ENCODE assay signal across 24 cellular contexts in the genomic region with DNA sequence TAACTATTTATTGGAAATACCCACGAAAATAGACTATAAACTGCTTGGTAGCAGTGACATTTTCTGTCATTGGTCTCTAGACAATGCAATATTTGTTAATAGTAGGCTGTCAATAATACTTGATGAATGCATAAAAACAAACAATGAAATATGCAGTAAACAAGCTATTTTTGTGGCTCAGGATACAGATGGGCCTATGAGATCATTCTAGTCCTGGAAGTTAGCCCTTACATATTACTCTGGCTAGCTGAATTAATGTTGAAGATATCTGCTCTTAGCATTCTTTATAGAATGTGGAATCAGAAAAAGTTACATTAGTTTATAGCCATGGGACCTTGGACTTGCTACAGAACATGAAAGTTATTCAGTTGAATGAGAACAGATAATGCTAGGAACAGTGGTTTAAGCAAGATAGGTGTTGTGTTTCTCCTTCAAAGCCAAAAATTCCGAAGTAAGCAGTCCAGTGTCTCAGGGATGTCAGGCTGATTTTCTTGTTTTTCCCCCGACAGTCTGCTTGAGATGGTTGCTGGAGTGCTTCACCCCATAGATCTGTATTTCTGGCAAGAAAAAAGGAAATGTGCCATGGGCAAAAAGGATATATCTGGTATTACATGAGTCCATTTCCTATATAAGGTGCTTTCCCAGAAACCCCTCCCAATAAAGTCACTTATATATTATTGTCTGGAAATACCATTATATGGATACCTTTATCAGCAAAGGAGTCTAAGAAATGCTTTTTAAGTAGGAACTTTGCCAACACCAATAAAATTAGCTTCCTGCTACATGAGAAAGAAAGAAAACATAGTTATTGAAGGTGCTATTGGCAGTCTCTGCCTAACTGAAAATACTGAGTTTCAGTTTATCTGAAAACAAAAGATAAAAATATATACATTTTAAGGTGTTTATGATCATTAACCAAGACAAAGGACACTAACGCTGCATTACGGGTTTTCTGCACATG.
DNase-seq lines count a peak whose midpoint lies in the region; ATAC-seq, FAIRE-seq and TF ChIP-seq lines count a peak whose summit lies in the region.
"Had no signal": no experiment of that assay in that cellular context is flagged by ENCODE, and none has a peak within 500 bp of the region (broad histone marks: within the 10 kb centered on the region; RNA-seq: fewer than 3 reads in every experiment).

No MANE protein-coding gene starts in this region.

- peak overlapping the region; percentile 31 for H2AFZ ChIP-seq in endothelial cell of umbilical vein (ENCODE audit: low read depth, low read length)

- H3K36me3 Mint-ChIP-seq in activated naive CD8-positive, alpha-beta T cell treated with anti-CD3 and anti-CD28 coated beads, Interleukin-2, amount 50 U/mL, for 24 hours (ENCODE audit: low read depth), result no peaks in the 10 kb centered on the region
- H3K36me3 Mint-ChIP-seq in stimulated activated naive B cell treated with anti-CD40 and anti-IgM and Interleukin-4, amounts not matched to agents 10 μg/mL and 1 μg/mL and 100 μg/mL, for 72 hours, result no peaks in the 10 kb centered on the region
- H3K36me3 Mint-ChIP-seq: CD4-positive, alpha-beta memory T cell; IgD-negative memory B cell had no signal

- peak; percentile 50 for FAIRE-seq in endothelial cell of umbilical vein (lab: Jason Lieb, UNC)
- FAIRE-seq: A204.1, GM18507, H54 had no signal

- POLR2A ChIA-PET in endothelial cell of umbilical vein (lab: Charles Lee), result no interaction called here

- DNase-seq in NCI-H446 treated with DMSO at 0.1 percent for 48 hours (lab: John Stamatoyannopoulos, UW), result peak; percentile 33
- DNase-seq in endothelial cell of umbilical vein (ENCODE audit: low read depth, low spot score), result peak; percentile 89
- no peak for DNase-seq in mucosa of descending colon
- DNase-seq in superior temporal gyrus (ENCODE audit: extremely low spot score), result peak; percentile 30
- no peak for DNase-seq in activated naive CD8-positive, alpha-beta T cell treated with anti-CD3 and anti-CD28 coated beads, Interleukin-2, amount 50 U/mL, for 24 hours
- DNase-seq in stimulated activated naive B cell treated with anti-CD40 and anti-IgM and Interleukin-4, amounts not matched to agents 10 μg/mL and 1 μg/mL and 100 μg/mL, for 72 hours, result no peak
- DNase-seq: CD4-positive, alpha-beta memory T cell; COR-L47; DMS53; NCI-H1092; NCI-H1417 treated with DMSO at 0.1 percent for 48 hours; NCI-H1694 treated with DMSO at 0.1 percent for 48 hours; NCI-H2081; NCI-H2227 treated with DMSO at 0.1 percent for 48 hours; NCI-H510A; NCI-H69; RPMI8226; SHP77 had no signal

- H3K9ac ChIP-seq in endothelial cell of umbilical vein (replicated peaks; ENCODE audit: extremely low read depth, insufficient read depth, low read length), result peak overlapping the region; percentile 85
- H3K9ac ChIP-seq: KMS-11 had no signal

- H3K36me3 ChIP-seq in endothelial cell of umbilical vein (ENCODE audit: control insufficient read depth in 2 of 2, extremely low read depth in 1 of 2, insufficient read depth in 2 of 2, low read length in 2 of 2), result no peaks in the 10 kb centered on the region
- no peaks in the 10 kb centered on the region for H3K36me3 ChIP-seq in mucosa of descending colon (ENCODE audit: low read depth)

- H3K9me3 Mint-ChIP-seq in activated naive CD8-positive, alpha-beta T cell treated with anti-CD3 and anti-CD28 coated beads, Interleukin-2, amount 50 U/mL, for 24 hours, result no peaks in the 10 kb centered on the region
- no peaks in the 10 kb centered on the region for H3K9me3 Mint-ChIP-seq in stimulated activated naive B cell treated with anti-CD40 and anti-IgM and Interleukin-4, amounts not matched to agents 10 μg/mL and 1 μg/mL and 100 μg/mL, for 72 hours
- H3K9me3 Mint-ChIP-seq: CD4-positive, alpha-beta memory T cell had no signal

- no peaks in the 10 kb centered on the region for H3K27me3 Mint-ChIP-seq in activated naive CD8-positive, alpha-beta T cell treated with anti-CD3 and anti-CD28 coated beads, Interleukin-2, amount 50 U/mL, for 24 hours
- H3K27me3 Mint-ChIP-seq in stimulated activated naive B cell treated with anti-CD40 and anti-IgM and Interleukin-4, amounts not matched to agents 10 μg/mL and 1 μg/mL and 100 μg/mL, for 72 hours, result no peaks in the 10 kb centered on the region
- H3K27me3 Mint-ChIP-seq: CD4-positive, alpha-beta memory T cell; IgD-negative memory B cell had no signal

- H3K4me3 Mint-ChIP-seq in activated naive CD8-positive, alpha-beta T cell treated with anti-CD3 and anti-CD28 coated beads, Interleukin-2, amount 50 U/mL, for 24 hours, result no peak overlapping the region
- no peak overlapping the region for H3K4me3 Mint-ChIP-seq in stimulated activated naive B cell treated with anti-CD40 and anti-IgM and Interleukin-4, amounts not matched to agents 10 μg/mL and 1 μg/mL and 100 μg/mL, for 72 hours
- H3K4me3 Mint-ChIP-seq: CD4-positive, alpha-beta memory T cell; IgD-negative memory B cell had no signal

- H3K9me1 ChIP-seq in endothelial cell of umbilical vein (replicated peaks; ENCODE audit: control insufficient read depth, extremely low read depth, insufficient read depth, low read length), result no peaks in the 10 kb centered on the region

- H3K9me3 ChIP-seq in endothelial cell of umbilical vein (replicated peaks; ENCODE audit: control insufficient read depth, insufficient read depth, low read length) (no peaks in the 10 kb centered on the region), mucosa of descending colon (no peaks in the 10 kb centered on the region)

- H3K27ac ChIP-seq in endothelial cell of umbilical vein (ENCODE audit: insufficient read depth, low read depth, low read length), result peak overlapping the region; percentile 97
- H3K27ac ChIP-seq: KMS-11 had no signal

- H3K4me1 Mint-ChIP-seq in activated naive CD8-positive, alpha-beta T cell treated with anti-CD3 and anti-CD28 coated beads, Interleukin-2, amount 50 U/mL, for 24 hours, result no peaks in the 10 kb centered on the region
- H3K4me1 Mint-ChIP-seq in stimulated activated naive B cell treated with anti-CD40 and anti-IgM and Interleukin-4, amounts not matched to agents 10 μg/mL and 1 μg/mL and 100 μg/mL, for 72 hours, result no peaks in the 10 kb centered on the region
- H3K4me1 Mint-ChIP-seq: CD4-positive, alpha-beta memory T cell; IgD-negative memory B cell had no signal

- ATAC-seq in mucosa of descending colon (peak; percentile 60), HG02884 (IDR thresholded peaks at IDR 0.05; ENCODE audit: unreplicated experiment) (no peak)
- ATAC-seq in activated naive CD8-positive, alpha-beta T cell treated with anti-CD3 and anti-CD28 coated beads, Interleukin-2, amount 50 U/mL, for 24 hours, result no peak
- ATAC-seq in stimulated activated naive B cell treated with anti-CD40 and anti-IgM and Interleukin-4, amounts not matched to agents 10 μg/mL and 1 μg/mL and 100 μg/mL, for 72 hours (replicated peaks), result no peak

- H3K79me2 ChIP-seq in endothelial cell of umbilical vein (ENCODE audit: control insufficient read depth, insufficient read depth, low read length), result no peaks in the 10 kb centered on the region

- no peak for TF ChIP-seq POLR2A in endothelial cell of umbilical vein (IDR thresholded peaks at IDR 0.05; ENCODE audit: low read depth, low read length)

- peak overlapping the region; percentile 69 for H3K4me2 ChIP-seq in endothelial cell of umbilical vein (ENCODE audit: insufficient read depth, low read length)
- H3K4me2 ChIP-seq: KMS-11 had no signal

- CTCF ChIA-PET in endothelial cell of umbilical vein (lab: Charles Lee), result interaction anchor here (0.9 kb wide), 3 partner anchors 79 to 612 kb away, joined by 3 read pairs; no protein-coding TSS in a partner anchor

- no peaks in the 10 kb centered on the region for H3K27me3 ChIP-seq in endothelial cell of umbilical vein (ENCODE audit: control insufficient read depth in 2 of 2, insufficient read depth in 2 of 2, low read length in 2 of 2)

- H3K4me3 ChIP-seq in endothelial cell of umbilical vein (replicated peaks in 1 of 3; ENCODE audit: insufficient read depth in 1 of 3, low read depth in 1 of 3, low read length in 3 of 3) (no peak overlapping the region), mucosa of descending colon (no peak overlapping the region)

- no peaks in the 10 kb centered on the region for H4K20me1 ChIP-seq in endothelial cell of umbilical vein (replicated peaks; ENCODE audit: control insufficient read depth, extremely low read depth, insufficient read depth, low read length)

- dilution Hi-C loops in endothelial cell of umbilical vein (cut with MboI; ENCODE audit: extremely low pct_ligation_motif_present, low sequenced_read_pairs), result no loop called here

- H3K4me1 ChIP-seq in endothelial cell of umbilical vein (ENCODE audit: control insufficient read depth, extremely low read depth, insufficient read depth, low read length), result peaks cover 53% of the 10 kb centered on the region
- no peaks in the 10 kb centered on the region for H3K4me1 ChIP-seq in mucosa of descending colon (ENCODE audit: low read depth)

- BruUV-seq in endothelial cell of umbilical vein (replicated peaks; lab: Mats Ljungman, UMichigan), result TSS peak; percentile 86

- intact Hi-C loops in endothelial cell of umbilical vein (cut with micrococcal nuclease) (loop anchor here (1.0 to 10.0 kb wide), 8 partner anchors 116 to 786 kb away; no protein-coding TSS in a partner anchor), mucosa of descending colon (cut with DNase I, micrococcal nuclease) (no loop called here)

- TF ChIP-seq CTCF in endothelial cell of umbilical vein (IDR thresholded peaks at IDR 0.05; ENCODE audit: extremely low read depth in 1 of 2, insufficient read depth in 1 of 2, low read depth in 1 of 2, low read length in 2 of 2) (no peak), mucosa of descending colon (IDR thresholded peaks at IDR 0.05) (no peak)

- no peak overlapping the region for H3K27ac Mint-ChIP-seq in activated naive CD8-positive, alpha-beta T cell treated with anti-CD3 and anti-CD28 coated beads, Interleukin-2, amount 50 U/mL, for 24 hours
- no peak overlapping the region for H3K27ac Mint-ChIP-seq in stimulated activated naive B cell treated with anti-CD40 and anti-IgM and Interleukin-4, amounts not matched to agents 10 μg/mL and 1 μg/mL and 100 μg/mL, for 72 hours
- H3K27ac Mint-ChIP-seq: CD4-positive, alpha-beta memory T cell; IgD-negative memory B cell had no signal

TF ChIP-seq in endothelial cell of umbilical vein, 7 proteins besides CTCF, POLR2A, EP300 and RAD21:
- TF ChIP-seq JUN (IDR thresholded peaks at IDR 0.05; ENCODE audit: borderline replicate concordance, insufficient read depth, insufficient read length, low read depth), result peak; percentile 89
- TF ChIP-seq POLR2AphosphoS5 (IDR thresholded peaks at IDR 0.05; ENCODE audit: insufficient read depth, low read depth, low read length), result no peak

Comparison
In these comparisons a context has a peak if more than half of its experiments do, and no peak if none do; other contexts are left out.
1. DNase-seq: peak in NCI-H446 treated with DMSO at 0.1 percent for 48 hours (single experiment), endothelial cell of umbilical vein (single experiment) and superior temporal gyrus (single experiment); none in mucosa of descending colon (0 of 3), activated naive CD8-positive, alpha-beta T cell treated with anti-CD3 and anti-CD28 coated beads, Interleukin-2, amount 50 U/mL, for 24 hours (single experiment) and stimulated activated naive B cell treated with anti-CD40 and anti-IgM and Interleukin-4, amounts not matched to agents 10 μg/mL and 1 μg/mL and 100 μg/mL, for 72 hours (single experiment).